ENCODE assay signal across 22 cellular contexts in the genomic region with DNA sequence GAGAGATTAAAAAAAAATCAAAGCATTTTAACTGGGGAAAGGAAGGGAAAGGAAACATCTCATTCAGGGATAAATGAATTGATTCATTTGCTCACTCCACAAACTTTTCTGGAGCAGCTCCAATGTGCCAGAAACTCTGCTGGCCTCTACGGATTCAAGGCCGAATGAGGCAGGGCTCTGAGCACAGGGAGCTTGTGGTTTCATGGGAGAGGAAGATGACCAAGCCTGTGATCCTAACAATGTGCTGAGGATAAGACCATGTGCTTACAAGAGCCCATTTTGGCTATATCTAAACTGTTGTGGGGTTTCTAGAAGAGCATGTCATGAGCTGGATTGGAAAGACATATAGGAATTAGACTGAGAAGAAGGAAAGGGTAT.
DNase-seq lines count a peak whose midpoint lies in the region; ATAC-seq, FAIRE-seq and TF ChIP-seq lines count a peak whose summit lies in the region.
"Had no signal": no experiment of that assay in that cellular context is flagged by ENCODE, and none has a peak within 500 bp of the region (broad histone marks: within the 10 kb centered on the region; RNA-seq: fewer than 3 reads in every experiment).

No MANE protein-coding gene starts in this region.

- H3K27me3 ChIP-seq in PC-3 (ENCODE audit: low read length) = no peaks in the 10 kb centered on the region
- no peaks in the 10 kb centered on the region for H3K27me3 ChIP-seq in endothelial cell of umbilical vein (ENCODE audit: control insufficient read depth in 2 of 2, insufficient read depth in 2 of 2, low read length in 2 of 2)
- H3K27me3 ChIP-seq in HepG2 (ENCODE audit: control insufficient read depth in 1 of 2, insufficient read depth in 2 of 2, low read length in 2 of 2) = no peaks in the 10 kb centered on the region; a peak in 1 of 5 replicates
- no peaks in the 10 kb centered on the region for H3K27me3 ChIP-seq in tibial nerve
- H3K27me3 ChIP-seq: heart left ventricle, right lobe of liver, stomach had no signal

- no peak for TF ChIP-seq POLR2A in endothelial cell of umbilical vein (IDR thresholded peaks at IDR 0.05; ENCODE audit: low read depth, low read length)
- no peak for TF ChIP-seq POLR2A in HepG2 (IDR thresholded peaks at IDR 0.05; ENCODE audit: insufficient read depth in 1 of 2, low read depth in 2 of 2, low read length in 2 of 2)
- no peak for TF ChIP-seq POLR2A in tibial nerve (IDR thresholded peaks at IDR 0.05)

- dilution Hi-C loops in endothelial cell of umbilical vein (cut with MboI; ENCODE audit: extremely low pct_ligation_motif_present, low sequenced_read_pairs) = no loop called here

- BruUV-seq in PC-3 (replicated peaks; lab: Mats Ljungman, UMichigan) (no TSS peak), endothelial cell of umbilical vein (replicated peaks; lab: Mats Ljungman, UMichigan) (no TSS peak), HepG2 (replicated peaks; lab: Mats Ljungman, UMichigan) (no TSS peak)

- H3K9me1 ChIP-seq in endothelial cell of umbilical vein (replicated peaks; ENCODE audit: control insufficient read depth, extremely low read depth, insufficient read depth, low read length) = no peaks in the 10 kb centered on the region

- DNase-seq in AG10803 (ENCODE audit: low read depth) = peak; percentile 42
- no peak for DNase-seq in PC-3
- DNase-seq in endothelial cell of umbilical vein (ENCODE audit: low read depth, low spot score) = peak; percentile 6
- peak; percentile 19 for DNase-seq in non-pigmented ciliary epithelial cell (ENCODE audit: low read depth)
- no peak for DNase-seq in NCI-H82 treated with DMSO at 0.1 percent for 48 hours (lab: John Stamatoyannopoulos, UW; ENCODE audit: unreplicated experiment)
- DNase-seq in cerebellum (ENCODE audit: low spot score) = no peak
- no peak for DNase-seq in HepG2 (ENCODE audit: low spot score)
- no peak for DNase-seq in tibial nerve (ENCODE audit: low spot score in 2 of 2)
- DNase-seq: activated CD4-positive, alpha-beta T cell treated with anti-CD3 and anti-CD28 coated beads for 4 hours; CD4-positive, alpha-beta memory T cell; effector memory CD8-positive, alpha-beta T cell; heart left ventricle; NCI-H2029 treated with DMSO at 0.1 percent for 48 hours; right lobe of liver; Right ventricle myocardium superior; stimulated activated CD4-positive, alpha-beta T cell treated with anti-CD3 and anti-CD28 coated beads, Interleukin-15, amount 100 ng/mL, for 24 hours; stomach had no signal

- TF ChIP-seq RAD21 in HepG2 (CRISPR knock-in tag; IDR thresholded peaks at IDR 0.05) = no peak

- H3K9me2 ChIP-seq in PC-3 (replicated peaks; ENCODE audit: low read length) = no peaks in the 10 kb centered on the region

- intact Hi-C loops in PC-3 (cut with micrococcal nuclease) (no loop called here), endothelial cell of umbilical vein (cut with micrococcal nuclease) (loop anchor here (5.0 to 10.0 kb wide), 2 partner anchors 893 to 1085 kb away; no protein-coding TSS in a partner anchor), HepG2 (cut with micrococcal nuclease; ENCODE audit: unreplicated experiment) (loop anchor here (5.0 to 10.0 kb wide), 2 partner anchors 893 to 1085 kb away; no protein-coding TSS in a partner anchor)

- POLR2A ChIA-PET in PC-3 (lab: Charles Lee; ENCODE audit: unreplicated experiment) (no interaction called here), endothelial cell of umbilical vein (lab: Charles Lee) (interaction anchor here (0.6 kb wide), 1 partner anchor 783 kb away, joined by 4 read pairs; no protein-coding TSS in a partner anchor), HepG2 (lab: Yijun Ruan, JAX) (no interaction called here)

- WGBS in HepG2 (ENCODE audit: low lambda C conversion rate) = 0% methylated on average over 2 of the region's 2 CpGs
- WGBS in tibial nerve, 2 donors = 17 to 54% methylated on average over 2 of the region's 2 CpGs

- TF ChIP-seq EP300 in HepG2 (IDR thresholded peaks at IDR 0.05; ENCODE audit: low read depth in 2 of 2, low read length in 2 of 2) (no peak), HepG2 (CRISPR knock-in tag; IDR thresholded peaks at IDR 0.05; ENCODE audit: borderline replicate concordance) (no peak), tibial nerve (IDR thresholded peaks at IDR 0.05) (no peak)

- no peaks in the 10 kb centered on the region for H3F3A ChIP-seq in PC-3 (ENCODE audit: low read length, unreplicated experiment)

- no peaks in the 10 kb centered on the region for H3K79me2 ChIP-seq in PC-3 (ENCODE audit: low read length)
- H3K79me2 ChIP-seq in endothelial cell of umbilical vein (ENCODE audit: control insufficient read depth, insufficient read depth, low read length) = no peaks in the 10 kb centered on the region
- no peaks in the 10 kb centered on the region for H3K79me2 ChIP-seq in HepG2 (ENCODE audit: insufficient read depth, low read length)
- H3K79me2 ChIP-seq: parathyroid adenoma had no signal

- H4K20me1 ChIP-seq in PC-3 (ENCODE audit: low read length) = no peaks in the 10 kb centered on the region
- no peaks in the 10 kb centered on the region for H4K20me1 ChIP-seq in endothelial cell of umbilical vein (replicated peaks; ENCODE audit: control insufficient read depth, extremely low read depth, insufficient read depth, low read length)
- no peaks in the 10 kb centered on the region for H4K20me1 ChIP-seq in HepG2 (ENCODE audit: insufficient read depth, low read length)

- H3K36me3 ChIP-seq in PC-3 (ENCODE audit: low read depth, low read length) = no peaks in the 10 kb centered on the region
- H3K36me3 ChIP-seq in endothelial cell of umbilical vein (ENCODE audit: control insufficient read depth in 2 of 2, extremely low read depth in 1 of 2, insufficient read depth in 2 of 2, low read length in 2 of 2) = no peaks in the 10 kb centered on the region
- H3K36me3 ChIP-seq in HepG2 (replicated peaks in 1 of 2; ENCODE audit: control insufficient read depth in 1 of 2, insufficient read depth in 2 of 2, low read length in 2 of 2) = no peaks in the 10 kb centered on the region
- no peaks in the 10 kb centered on the region for H3K36me3 ChIP-seq in tibial nerve
- H3K36me3 ChIP-seq: heart left ventricle, right lobe of liver, stomach had no signal

- H3K4me3 ChIP-seq in AG10803 (ENCODE audit: low read length) = no peak overlapping the region
- no peak overlapping the region for H3K4me3 ChIP-seq in PC-3 (ENCODE audit: low read length)
- H3K4me3 ChIP-seq in endothelial cell of umbilical vein (replicated peaks in 1 of 3; ENCODE audit: insufficient read depth in 1 of 3, low read depth in 1 of 3, low read length in 3 of 3) = no peak overlapping the region
- H3K4me3 ChIP-seq in HepG2 (replicated peaks in 1 of 3; ENCODE audit: insufficient read depth in 1 of 3, low read depth in 2 of 3, low read length in 3 of 3) = no peak overlapping the region
- no peak overlapping the region for H3K4me3 ChIP-seq in tibial nerve
- H3K4me3 ChIP-seq: GM23338, heart left ventricle, right lobe of liver, stomach had no signal

- ATAC-seq in PC-3 (no peak), HepG2 (no peak)
- ATAC-seq: effector memory CD8-positive, alpha-beta T cell; GM23338; heart left ventricle; natural killer cell treated with Interleukin-12 subunit alpha and Interleukin-12 subunit beta and Interleukin-15 and Interleukin-18, amount 100 ng/mL, for 72 hours; right lobe of liver had no signal

- CTCF ChIA-PET in PC-3 (lab: Charles Lee) = no interaction called here
- CTCF ChIA-PET in endothelial cell of umbilical vein (lab: Charles Lee) = interaction anchor here (0.9 to 2.8 kb wide), 16 partner anchors 9 to 1337 kb away, joined by 3 to 22 read pairs (median 5); no protein-coding TSS in a partner anchor
- CTCF ChIA-PET in HepG2 (lab: Yijun Ruan, JAX; ENCODE audit: low intra/inter-chr PET ratio, low total read pairs) = interaction anchor here (1.5 kb wide), 1 partner anchor 27 kb away, joined by 6 read pairs; no protein-coding TSS in a partner anchor

- H3K27ac ChIP-seq in PC-3 (ENCODE audit: low read length) (no peak overlapping the region), endothelial cell of umbilical vein (ENCODE audit: insufficient read depth, low read depth, low read length) (no peak overlapping the region), HepG2 (ENCODE audit: extremely low read length, insufficient read depth, low read length) (no peak overlapping the region), tibial nerve (no peak overlapping the region)
- H3K27ac ChIP-seq: heart left ventricle, HL-60, parathyroid adenoma, right lobe of liver, stomach had no signal

- in situ Hi-C loops in HepG2 (cut with HindIII; ENCODE audit: extremely low pct_ligation_motif_present, low pct_unique_long_range_greater_than_20kb) = no loop called here

- H3K4me2 ChIP-seq in PC-3 (ENCODE audit: low read length) = no peak overlapping the region
- H3K4me2 ChIP-seq in endothelial cell of umbilical vein (ENCODE audit: insufficient read depth, low read length) = no peak overlapping the region
- H3K4me2 ChIP-seq in HepG2 (ENCODE audit: low read depth, low read length) = no peak overlapping the region
- H3K4me2 ChIP-seq: GM23338 had no signal

- H3K9ac ChIP-seq in PC-3 (ENCODE audit: low read length) = no peak overlapping the region
- H3K9ac ChIP-seq in endothelial cell of umbilical vein (replicated peaks; ENCODE audit: extremely low read depth, insufficient read depth, low read length) = no peak overlapping the region
- H3K9ac ChIP-seq in HepG2 (ENCODE audit: insufficient read depth, low read depth, low read length) = no peak overlapping the region
- H3K9ac ChIP-seq: parathyroid adenoma had no signal

- no peak for FAIRE-seq in endothelial cell of umbilical vein (lab: Jason Lieb, UNC)
- no peak for FAIRE-seq in HepG2 (lab: Jason Lieb, UNC)
- FAIRE-seq: GM12892 had no signal

- peak overlapping the region; percentile 67; the same call in 1 of the 2 replicates for H2AFZ ChIP-seq in PC-3 (ENCODE audit: low read length)
- no peak overlapping the region for H2AFZ ChIP-seq in endothelial cell of umbilical vein (ENCODE audit: low read depth, low read length)
- no peak overlapping the region for H2AFZ ChIP-seq in HepG2 (ENCODE audit: low read length)
- H2AFZ ChIP-seq: GM23338, parathyroid adenoma had no signal

- H3K9me3 ChIP-seq in PC-3 (ENCODE audit: low read length) (no peaks in the 10 kb centered on the region), endothelial cell of umbilical vein (replicated peaks; ENCODE audit: control insufficient read depth, insufficient read depth, low read length) (no peaks in the 10 kb centered on the region), HepG2 (ENCODE audit: low read length) (no peaks in the 10 kb centered on the region), tibial nerve (no peaks in the 10 kb centered on the region)
- H3K9me3 ChIP-seq: heart left ventricle, right lobe of liver, stomach had no signal

- TF ChIP-seq CTCF in AG10803 (conservative IDR thresholded peaks at IDR 0.05; ENCODE audit: low read length) (no peak), PC-3 (conservative IDR thresholded peaks at IDR 0.05; ENCODE audit: low read depth, low read length) (no peak), endothelial cell of umbilical vein (IDR thresholded peaks at IDR 0.05; ENCODE audit: extremely low read depth in 1 of 2, insufficient read depth in 1 of 2, low read depth in 1 of 2, low read length in 2 of 2) (no peak), HepG2 (CRISPR knock-in tag; IDR thresholded peaks at IDR 0.05) (no peak), tibial nerve (IDR thresholded peaks at IDR 0.05) (no peak)

- H3K4me1 ChIP-seq in PC-3 (ENCODE audit: insufficient read depth, low read length) (peaks cover 7% of the 10 kb centered on the region; the same call in 1 of the 2 replicates), endothelial cell of umbilical vein (ENCODE audit: control insufficient read depth, extremely low read depth, insufficient read depth, low read length) (no peaks in the 10 kb centered on the region), HepG2 (ENCODE audit: insufficient read depth, low read length) (no peaks in the 10 kb centered on the region), tibial nerve (no peaks in the 10 kb centered on the region)
- H3K4me1 ChIP-seq: heart left ventricle, parathyroid adenoma, right lobe of liver, stomach had no signal

Comparison
In these comparisons a context has a peak if more than half of its experiments do, and no peak if none do; other contexts are left out.
1. DNase-seq: peak in AG10803 (single experiment), endothelial cell of umbilical vein (single experiment) and non-pigmented ciliary epithelial cell (single experiment); none in PC-3 (single experiment), NCI-H82 treated with DMSO at 0.1 percent for 48 hours (single experiment), cerebellum (single experiment), HepG2 (single experiment) and tibial nerve (0 of 2).